In the genomic region with DNA sequence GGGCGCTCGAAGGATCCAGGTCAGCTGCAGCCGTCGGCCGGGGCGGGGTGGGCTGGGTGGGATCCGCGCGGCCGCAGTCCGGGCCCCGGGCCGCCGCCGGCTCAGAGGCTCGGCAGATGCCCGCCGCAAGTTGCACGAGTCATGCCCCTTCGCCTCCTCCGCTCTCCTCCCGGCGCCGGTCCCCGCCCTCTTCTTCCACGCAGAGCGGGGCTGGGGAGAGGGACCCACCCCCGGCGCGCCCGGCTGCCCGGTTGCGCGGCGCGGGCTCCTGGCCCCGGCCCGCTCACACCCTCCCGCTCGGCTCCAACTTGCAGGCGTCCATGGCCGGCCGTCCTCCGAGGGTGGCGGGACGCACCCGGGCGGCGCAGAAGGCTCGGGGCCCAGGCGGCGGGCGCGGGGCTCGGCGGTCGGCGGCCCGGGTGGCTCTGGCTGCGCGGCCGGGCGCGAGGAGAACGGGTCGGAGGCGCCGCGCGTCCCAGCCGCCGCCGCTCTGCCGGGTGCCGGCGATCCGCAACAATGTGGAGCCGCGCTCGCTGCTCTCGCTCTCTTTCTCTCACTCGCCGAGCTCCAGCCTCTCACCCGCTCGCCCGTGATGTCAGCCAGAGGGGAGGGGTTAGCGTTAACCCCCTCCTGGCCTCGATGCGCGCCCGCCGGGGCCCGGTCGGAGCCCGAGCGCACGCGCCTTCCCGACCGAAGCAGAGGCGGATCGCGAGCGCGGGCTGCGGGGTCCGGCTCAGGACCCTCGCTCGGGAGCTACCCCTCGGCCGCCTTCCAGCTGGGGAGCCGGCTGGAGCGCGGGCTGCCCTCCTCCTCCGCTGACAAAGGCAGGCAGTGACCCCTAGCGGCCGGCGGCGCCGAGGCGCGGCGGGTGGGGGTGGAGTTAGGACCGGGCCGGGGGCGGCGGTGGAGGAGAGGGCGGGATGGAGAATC, we compare ENCODE assay signal across 1 cellular context.
A peak's percentile ranks its signal among the peaks of the same experiment; 100 is the strongest.
TF ChIP-seq lines count a peak whose summit lies in the region.

A gene with protein sequence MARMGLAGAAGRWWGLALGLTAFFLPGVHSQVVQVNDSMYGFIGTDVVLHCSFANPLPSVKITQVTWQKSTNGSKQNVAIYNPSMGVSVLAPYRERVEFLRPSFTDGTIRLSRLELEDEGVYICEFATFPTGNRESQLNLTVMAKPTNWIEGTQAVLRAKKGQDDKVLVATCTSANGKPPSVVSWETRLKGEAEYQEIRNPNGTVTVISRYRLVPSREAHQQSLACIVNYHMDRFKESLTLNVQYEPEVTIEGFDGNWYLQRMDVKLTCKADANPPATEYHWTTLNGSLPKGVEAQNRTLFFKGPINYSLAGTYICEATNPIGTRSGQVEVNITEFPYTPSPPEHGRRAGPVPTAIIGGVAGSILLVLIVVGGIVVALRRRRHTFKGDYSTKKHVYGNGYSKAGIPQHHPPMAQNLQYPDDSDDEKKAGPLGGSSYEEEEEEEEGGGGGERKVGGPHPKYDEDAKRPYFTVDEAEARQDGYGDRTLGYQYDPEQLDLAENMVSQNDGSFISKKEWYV (minus strand): TSS at position 550 of the 930 bp plus-strand sequence. CDS start 647 bp downstream, outside the sequence.

TF ChIP-seq in HepG2, 621 proteins besides CTCF, POLR2A, EP300 and RAD21 (continued from another document and continues in another):
- TF ChIP-seq, protein P1, sequence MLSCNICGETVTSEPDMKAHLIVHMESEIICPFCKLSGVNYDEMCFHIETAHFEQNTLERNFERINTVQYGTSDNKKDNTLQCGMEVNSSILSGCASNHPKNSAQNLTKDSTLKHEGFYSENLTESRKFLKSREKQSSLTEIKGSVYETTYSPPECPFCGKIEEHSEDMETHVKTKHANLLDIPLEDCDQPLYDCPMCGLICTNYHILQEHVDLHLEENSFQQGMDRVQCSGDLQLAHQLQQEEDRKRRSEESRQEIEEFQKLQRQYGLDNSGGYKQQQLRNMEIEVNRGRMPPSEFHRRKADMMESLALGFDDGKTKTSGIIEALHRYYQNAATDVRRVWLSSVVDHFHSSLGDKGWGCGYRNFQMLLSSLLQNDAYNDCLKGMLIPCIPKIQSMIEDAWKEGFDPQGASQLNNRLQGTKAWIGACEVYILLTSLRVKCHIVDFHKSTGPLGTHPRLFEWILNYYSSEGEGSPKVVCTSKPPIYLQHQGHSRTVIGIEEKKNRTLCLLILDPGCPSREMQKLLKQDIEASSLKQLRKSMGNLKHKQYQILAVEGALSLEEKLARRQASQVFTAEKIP (CRISPR knock-in tag; IDR thresholded peaks at IDR 0.05; ENCODE audit: borderline replicate concordance), result no peak
- TF ChIP-seq, protein P2, sequence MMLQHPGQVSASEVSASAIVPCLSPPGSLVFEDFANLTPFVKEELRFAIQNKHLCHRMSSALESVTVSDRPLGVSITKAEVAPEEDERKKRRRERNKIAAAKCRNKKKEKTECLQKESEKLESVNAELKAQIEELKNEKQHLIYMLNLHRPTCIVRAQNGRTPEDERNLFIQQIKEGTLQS (CRISPR knock-in tag; IDR thresholded peaks at IDR 0.05), result 0 out of 2 replicates have a peak, but pooled peaks have one; percentile 27
- TF ChIP-seq ESRRA (CRISPR knock-in tag; IDR thresholded peaks at IDR 0.05; ENCODE audit: low read depth) (no peak), SRY (CRISPR knock-in tag; IDR thresholded peaks at IDR 0.05) (0 out of 2 replicates have a peak, but pooled peaks have one; percentile 13), PAX8 (CRISPR knock-in tag; IDR thresholded peaks at IDR 0.05; ENCODE audit: borderline replicate concordance) (0 out of 2 replicates have a peak, but pooled peaks have one; percentile 75), ZIK1 (CRISPR knock-in tag; IDR thresholded peaks at IDR 0.05; ENCODE audit: borderline replicate concordance, low read depth) (no peak), ZNF121 (CRISPR knock-in tag; IDR thresholded peaks at IDR 0.05) (no peak), ZNF556 (CRISPR knock-in tag; IDR thresholded peaks at IDR 0.05; ENCODE audit: borderline replicate concordance) (peak; percentile 94), CBFB (CRISPR knock-in tag; IDR thresholded peaks at IDR 0.05) (no peak; the same call in none of the 2 replicates), ZNF343 (CRISPR knock-in tag; IDR thresholded peaks at IDR 0.05) (peak; percentile 61; the same call in 1 of the 2 replicates), KLF12 (CRISPR knock-in tag; IDR thresholded peaks at IDR 0.05; ENCODE audit: borderline replicate concordance) (no peak; the same call in 1 of the 2 replicates), ZNF761 (CRISPR knock-in tag; conservative IDR thresholded peaks at IDR 0.05) (0 out of 2 replicates have a peak, but pooled peaks have one; percentile 66), ZNF773 (CRISPR knock-in tag; IDR thresholded peaks at IDR 0.05; ENCODE audit: borderline replicate concordance) (0 out of 2 replicates have a peak, but pooled peaks have one; percentile 57), ZNF607 (CRISPR knock-in tag; IDR thresholded peaks at IDR 0.05; ENCODE audit: borderline replicate concordance) (peak; percentile 88), SKI (IDR thresholded peaks at IDR 0.05; ENCODE audit: partially characterized antibody) (peak; percentile 52), CCDC6 (CRISPR knock-in tag; IDR thresholded peaks at IDR 0.05) (no peak), MEIS1 (CRISPR knock-in tag; IDR thresholded peaks at IDR 0.05; ENCODE audit: borderline replicate concordance) (peak; percentile 64; the same call in 1 of the 2 replicates), ZNF446 (CRISPR knock-in tag; IDR thresholded peaks at IDR 0.05) (0 out of 2 replicates have a peak, but pooled peaks have one; percentile 17), NFKB2 (CRISPR knock-in tag; IDR thresholded peaks at IDR 0.05; ENCODE audit: borderline replicate concordance) (peak; percentile 58; the same call in 1 of the 2 replicates), MIXL1 (CRISPR knock-in tag; IDR thresholded peaks at IDR 0.05) (no peak), MED8 (CRISPR knock-in tag; IDR thresholded peaks at IDR 0.05; ENCODE audit: insufficient replicate concordance) (peak; percentile 60), ZNF230 (CRISPR knock-in tag; IDR thresholded peaks at IDR 0.05) (peak; percentile 90; the same call in 1 of the 2 replicates), ETV6 (CRISPR knock-in tag; conservative IDR thresholded peaks at IDR 0.05) (0 out of 2 replicates have a peak, but pooled peaks have one; percentile 61)
- TF ChIP-seq, protein P3, sequence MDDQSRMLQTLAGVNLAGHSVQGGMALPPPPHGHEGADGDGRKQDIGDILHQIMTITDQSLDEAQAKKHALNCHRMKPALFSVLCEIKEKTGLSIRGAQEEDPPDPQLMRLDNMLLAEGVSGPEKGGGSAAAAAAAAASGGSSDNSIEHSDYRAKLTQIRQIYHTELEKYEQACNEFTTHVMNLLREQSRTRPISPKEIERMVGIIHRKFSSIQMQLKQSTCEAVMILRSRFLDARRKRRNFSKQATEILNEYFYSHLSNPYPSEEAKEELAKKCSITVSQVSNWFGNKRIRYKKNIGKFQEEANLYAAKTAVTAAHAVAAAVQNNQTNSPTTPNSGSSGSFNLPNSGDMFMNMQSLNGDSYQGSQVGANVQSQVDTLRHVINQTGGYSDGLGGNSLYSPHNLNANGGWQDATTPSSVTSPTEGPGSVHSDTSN (CRISPR knock-in tag; IDR thresholded peaks at IDR 0.05; ENCODE audit: borderline replicate concordance), result no peak
- TF ChIP-seq, protein P4, sequence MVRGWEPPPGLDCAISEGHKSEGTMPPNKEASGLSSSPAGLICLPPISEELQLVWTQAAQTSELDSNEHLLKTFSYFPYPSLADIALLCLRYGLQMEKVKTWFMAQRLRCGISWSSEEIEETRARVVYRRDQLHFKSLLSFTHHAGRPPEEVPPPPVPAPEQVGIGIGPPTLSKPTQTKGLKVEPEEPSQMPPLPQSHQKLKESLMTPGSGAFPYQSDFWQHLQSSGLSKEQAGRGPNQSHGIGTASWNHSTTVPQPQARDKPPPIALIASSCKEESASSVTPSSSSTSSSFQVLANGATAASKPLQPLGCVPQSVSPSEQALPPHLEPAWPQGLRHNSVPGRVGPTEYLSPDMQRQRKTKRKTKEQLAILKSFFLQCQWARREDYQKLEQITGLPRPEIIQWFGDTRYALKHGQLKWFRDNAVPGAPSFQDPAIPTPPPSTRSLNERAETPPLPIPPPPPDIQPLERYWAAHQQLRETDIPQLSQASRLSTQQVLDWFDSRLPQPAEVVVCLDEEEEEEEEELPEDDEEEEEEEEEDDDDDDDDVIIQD (CRISPR knock-in tag; IDR thresholded peaks at IDR 0.05; ENCODE audit: low read depth), result no peak
- TF ChIP-seq, protein P5, sequence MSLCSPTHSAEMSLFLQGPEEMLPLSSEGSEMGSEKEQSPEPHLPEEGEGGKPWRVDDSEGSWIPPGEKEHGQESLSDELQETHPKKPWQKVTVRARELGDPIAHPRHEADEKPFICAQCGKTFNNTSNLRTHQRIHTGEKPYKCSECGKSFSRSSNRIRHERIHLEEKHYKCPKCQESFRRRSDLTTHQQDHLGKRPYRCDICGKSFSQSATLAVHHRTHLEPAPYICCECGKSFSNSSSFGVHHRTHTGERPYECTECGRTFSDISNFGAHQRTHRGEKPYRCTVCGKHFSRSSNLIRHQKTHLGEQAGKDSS (CRISPR knock-in tag; IDR thresholded peaks at IDR 0.05; ENCODE audit: borderline replicate concordance, low read depth), result peak; percentile 88
- TF ChIP-seq, protein P6, sequence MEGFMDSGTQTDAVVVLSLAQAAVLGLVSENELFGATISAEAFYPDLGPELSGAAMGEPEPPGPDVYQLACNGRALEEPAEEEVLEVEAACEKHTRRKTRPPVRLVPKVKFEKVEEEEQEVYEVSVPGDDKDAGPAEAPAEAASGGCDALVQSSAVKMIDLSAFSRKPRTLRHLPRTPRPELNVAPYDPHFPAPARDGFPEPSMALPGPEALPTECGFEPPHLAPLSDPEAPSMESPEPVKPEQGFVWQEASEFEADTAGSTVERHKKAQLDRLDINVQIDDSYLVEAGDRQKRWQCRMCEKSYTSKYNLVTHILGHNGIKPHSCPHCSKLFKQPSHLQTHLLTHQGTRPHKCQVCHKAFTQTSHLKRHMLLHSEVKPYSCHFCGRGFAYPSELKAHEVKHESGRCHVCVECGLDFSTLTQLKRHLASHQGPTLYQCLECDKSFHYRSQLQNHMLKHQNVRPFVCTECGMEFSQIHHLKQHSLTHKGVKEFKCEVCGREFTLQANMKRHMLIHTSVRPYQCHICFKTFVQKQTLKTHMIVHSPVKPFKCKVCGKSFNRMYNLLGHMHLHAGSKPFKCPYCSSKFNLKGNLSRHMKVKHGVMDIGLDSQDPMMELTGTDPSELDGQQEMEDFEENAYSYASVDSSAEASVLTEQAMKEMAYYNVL (CRISPR knock-in tag; IDR thresholded peaks at IDR 0.05; ENCODE audit: borderline replicate concordance), result 0 out of 2 replicates have a peak, but pooled peaks have one; percentile 53
- TF ChIP-seq, protein P7, sequence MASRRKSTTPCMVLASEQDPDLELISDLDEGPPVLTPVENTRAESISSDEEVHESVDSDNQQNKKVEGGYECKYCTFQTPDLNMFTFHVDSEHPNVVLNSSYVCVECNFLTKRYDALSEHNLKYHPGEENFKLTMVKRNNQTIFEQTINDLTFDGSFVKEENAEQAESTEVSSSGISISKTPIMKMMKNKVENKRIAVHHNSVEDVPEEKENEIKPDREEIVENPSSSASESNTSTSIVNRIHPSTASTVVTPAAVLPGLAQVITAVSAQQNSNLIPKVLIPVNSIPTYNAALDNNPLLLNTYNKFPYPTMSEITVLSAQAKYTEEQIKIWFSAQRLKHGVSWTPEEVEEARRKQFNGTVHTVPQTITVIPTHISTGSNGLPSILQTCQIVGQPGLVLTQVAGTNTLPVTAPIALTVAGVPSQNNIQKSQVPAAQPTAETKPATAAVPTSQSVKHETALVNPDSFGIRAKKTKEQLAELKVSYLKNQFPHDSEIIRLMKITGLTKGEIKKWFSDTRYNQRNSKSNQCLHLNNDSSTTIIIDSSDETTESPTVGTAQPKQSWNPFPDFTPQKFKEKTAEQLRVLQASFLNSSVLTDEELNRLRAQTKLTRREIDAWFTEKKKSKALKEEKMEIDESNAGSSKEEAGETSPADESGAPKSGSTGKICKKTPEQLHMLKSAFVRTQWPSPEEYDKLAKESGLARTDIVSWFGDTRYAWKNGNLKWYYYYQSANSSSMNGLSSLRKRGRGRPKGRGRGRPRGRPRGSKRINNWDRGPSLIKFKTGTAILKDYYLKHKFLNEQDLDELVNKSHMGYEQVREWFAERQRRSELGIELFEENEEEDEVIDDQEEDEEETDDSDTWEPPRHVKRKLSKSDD (CRISPR knock-in tag; IDR thresholded peaks at IDR 0.05; ENCODE audit: low read depth), result no peak
- TF ChIP-seq, protein P8, sequence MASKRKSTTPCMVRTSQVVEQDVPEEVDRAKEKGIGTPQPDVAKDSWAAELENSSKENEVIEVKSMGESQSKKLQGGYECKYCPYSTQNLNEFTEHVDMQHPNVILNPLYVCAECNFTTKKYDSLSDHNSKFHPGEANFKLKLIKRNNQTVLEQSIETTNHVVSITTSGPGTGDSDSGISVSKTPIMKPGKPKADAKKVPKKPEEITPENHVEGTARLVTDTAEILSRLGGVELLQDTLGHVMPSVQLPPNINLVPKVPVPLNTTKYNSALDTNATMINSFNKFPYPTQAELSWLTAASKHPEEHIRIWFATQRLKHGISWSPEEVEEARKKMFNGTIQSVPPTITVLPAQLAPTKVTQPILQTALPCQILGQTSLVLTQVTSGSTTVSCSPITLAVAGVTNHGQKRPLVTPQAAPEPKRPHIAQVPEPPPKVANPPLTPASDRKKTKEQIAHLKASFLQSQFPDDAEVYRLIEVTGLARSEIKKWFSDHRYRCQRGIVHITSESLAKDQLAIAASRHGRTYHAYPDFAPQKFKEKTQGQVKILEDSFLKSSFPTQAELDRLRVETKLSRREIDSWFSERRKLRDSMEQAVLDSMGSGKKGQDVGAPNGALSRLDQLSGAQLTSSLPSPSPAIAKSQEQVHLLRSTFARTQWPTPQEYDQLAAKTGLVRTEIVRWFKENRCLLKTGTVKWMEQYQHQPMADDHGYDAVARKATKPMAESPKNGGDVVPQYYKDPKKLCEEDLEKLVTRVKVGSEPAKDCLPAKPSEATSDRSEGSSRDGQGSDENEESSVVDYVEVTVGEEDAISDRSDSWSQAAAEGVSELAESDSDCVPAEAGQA (IDR thresholded peaks at IDR 0.05; ENCODE audit: low read depth), result no peak
- TF ChIP-seq, protein P8 (CRISPR knock-in tag; IDR thresholded peaks at IDR 0.05; ENCODE audit: borderline replicate concordance), result no peak
